In the genomic region with DNA sequence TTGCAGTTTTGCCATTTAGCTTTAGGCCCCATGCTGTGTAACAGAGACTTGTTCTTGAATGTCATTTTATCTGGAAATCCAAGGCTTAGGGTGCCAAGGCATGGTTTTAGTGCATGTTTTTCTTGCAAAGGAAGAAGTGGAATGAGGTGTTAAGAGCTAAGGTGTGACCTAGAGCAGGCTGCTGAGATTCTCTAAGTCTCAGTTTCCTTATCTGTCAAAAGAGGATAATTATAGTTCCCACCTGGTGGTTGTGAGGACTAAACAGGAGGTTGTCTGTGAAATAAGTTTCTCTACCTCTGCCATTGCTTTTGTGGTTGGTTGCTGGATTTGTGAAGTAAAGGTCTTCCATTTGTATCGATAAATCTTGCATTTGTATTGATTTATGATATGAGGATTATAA, we compare ENCODE assay signal across 19 cellular contexts.
DNase-seq lines count a peak whose midpoint lies in the region; ATAC-seq, FAIRE-seq and TF ChIP-seq lines count a peak whose summit lies in the region.
"Had no signal": no experiment of that assay in that cellular context is flagged by ENCODE, and none has a peak within 500 bp of the region (broad histone marks: within the 10 kb centered on the region; RNA-seq: fewer than 3 reads in every experiment).

No MANE protein-coding gene starts in this region.

- TF ChIP-seq POLR2A in GM12892 (IDR thresholded peaks at IDR 0.05; ENCODE audit: low read depth, low read length): no peak

- H3K4me3 Mint-ChIP-seq in endodermal cell (no peak overlapping the region), neural crest cell (no peak overlapping the region)
- H3K4me3 Mint-ChIP-seq: CD4-positive, alpha-beta T cell; H9 had no signal

- peaks cover 6% of the 10 kb centered on the region; the same call in 1 of the 2 replicates for H3K79me2 ChIP-seq in KMS-11 (ENCODE audit: insufficient read depth, low read depth)

- DNase-seq in GM12892 (ENCODE audit: insufficient read length) (no peak), endodermal cell (peak; percentile 56), neural crest cell (ENCODE audit: low read depth, low spot score) (no peak), AG20443 (ENCODE audit: low spot score) (no peak)
- DNase-seq: ACHN; AML-193; CD4-positive, alpha-beta T cell; DMS153; DMS79; GDM1; H9 had no signal

- H3K4me1 ChIP-seq in KMS-11 (ENCODE audit: low read depth, poor library complexity, severe bottlenecking): peaks cover 59% of the 10 kb centered on the region
- peaks cover 48% of the 10 kb centered on the region for H3K4me1 ChIP-seq in endodermal cell (ENCODE audit: control insufficient read depth, insufficient read depth, low read length)

- TF ChIP-seq CTCF in KMS-11 (conservative IDR thresholded peaks at IDR 0.05; ENCODE audit: low read depth, low read length): no peak
- TF ChIP-seq CTCF in endodermal cell (conservative IDR thresholded peaks at IDR 0.05): no peak
- TF ChIP-seq CTCF in neural crest cell (conservative IDR thresholded peaks at IDR 0.05): no peak

- H3K36me3 Mint-ChIP-seq in endodermal cell (ENCODE audit: low read depth) (no peaks in the 10 kb centered on the region), neural crest cell (ENCODE audit: low read depth) (no peaks in the 10 kb centered on the region)

- no peak overlapping the region for H3K27ac Mint-ChIP-seq in endodermal cell
- peak overlapping the region; percentile 84 for H3K27ac Mint-ChIP-seq in neural crest cell (ENCODE audit: unreplicated experiment)
- H3K27ac Mint-ChIP-seq: CD4-positive, alpha-beta T cell; H9 had no signal

- no peaks in the 10 kb centered on the region for H3K27me3 Mint-ChIP-seq in endodermal cell (ENCODE audit: insufficient read depth)
- no peaks in the 10 kb centered on the region for H3K27me3 Mint-ChIP-seq in neural crest cell (ENCODE audit: low read depth)
- H3K27me3 Mint-ChIP-seq: CD4-positive, alpha-beta T cell had no signal

- H3K4me2 ChIP-seq in KMS-11: peak overlapping the region; percentile 14; the same call in 1 of the 2 replicates

- H4K20me1 ChIP-seq in KMS-11 (ENCODE audit: insufficient read depth): peaks cover 9% of the 10 kb centered on the region; the same call in 1 of the 2 replicates

- no peak overlapping the region for H3K9ac ChIP-seq in KMS-11
- H3K9ac ChIP-seq in endodermal cell (ENCODE audit: extremely low read depth, low read length, poor library complexity, severe bottlenecking): no peak overlapping the region

- H3K36me3 ChIP-seq in KMS-11 (ENCODE audit: insufficient read depth) (no peaks in the 10 kb centered on the region), endodermal cell (ENCODE audit: control insufficient read depth, insufficient read depth, low read length) (peaks cover 16% of the 10 kb centered on the region)

- H3K4me3 ChIP-seq in KMS-11 (IDR thresholded peaks at IDR 0.05; ENCODE audit: insufficient read depth, low read depth, low read length): no peak overlapping the region
- no peak overlapping the region for H3K4me3 ChIP-seq in endodermal cell (ENCODE audit: low read length)
- H3K4me3 ChIP-seq: GM12878 had no signal

- H3K9me3 Mint-ChIP-seq in endodermal cell (no peaks in the 10 kb centered on the region), neural crest cell (no peaks in the 10 kb centered on the region)
- H3K9me3 Mint-ChIP-seq: CD4-positive, alpha-beta T cell; H9 had no signal

- no peak overlapping the region for H2AFZ ChIP-seq in KMS-11 (ENCODE audit: low read depth)

- H3K27ac ChIP-seq in KMS-11 (no peak overlapping the region), endodermal cell (ENCODE audit: low read depth, low read length) (no peak overlapping the region)
- H3K27ac ChIP-seq: C4-2B, HL-60 had no signal

- no peaks in the 10 kb centered on the region for H3K27me3 ChIP-seq in KMS-11 (ENCODE audit: insufficient read depth, low read depth)
- no peaks in the 10 kb centered on the region for H3K27me3 ChIP-seq in endodermal cell (ENCODE audit: control insufficient read depth, insufficient read depth, low read length, poor library complexity, severe bottlenecking)

- peaks cover 9% of the 10 kb centered on the region for H3K9me3 ChIP-seq in endodermal cell (ENCODE audit: control insufficient read depth, low read length)

- FAIRE-seq in GM12892 (lab: Jason Lieb, UNC): peak; percentile 14
- FAIRE-seq: A204.1, GM12878, H1 had no signal

- ATAC-seq in HG02623 (IDR thresholded peaks at IDR 0.05; ENCODE audit: unreplicated experiment) (no peak), HG03175 (IDR thresholded peaks at IDR 0.05; ENCODE audit: unreplicated experiment) (no peak)
- ATAC-seq: GM12878 had no signal

- H3K4me1 Mint-ChIP-seq in endodermal cell (peaks cover 56% of the 10 kb centered on the region), neural crest cell (peaks cover 77% of the 10 kb centered on the region)

- 89 to 97% methylated on average over 1 of the region's 1 CpG for WGBS in endodermal cell (ENCODE audit: insufficient coverage in 1 of 2, insufficient read length in 1 of 2), 2 experiments
